ENCODE assay signal across 9 cellular contexts in the genomic region with DNA sequence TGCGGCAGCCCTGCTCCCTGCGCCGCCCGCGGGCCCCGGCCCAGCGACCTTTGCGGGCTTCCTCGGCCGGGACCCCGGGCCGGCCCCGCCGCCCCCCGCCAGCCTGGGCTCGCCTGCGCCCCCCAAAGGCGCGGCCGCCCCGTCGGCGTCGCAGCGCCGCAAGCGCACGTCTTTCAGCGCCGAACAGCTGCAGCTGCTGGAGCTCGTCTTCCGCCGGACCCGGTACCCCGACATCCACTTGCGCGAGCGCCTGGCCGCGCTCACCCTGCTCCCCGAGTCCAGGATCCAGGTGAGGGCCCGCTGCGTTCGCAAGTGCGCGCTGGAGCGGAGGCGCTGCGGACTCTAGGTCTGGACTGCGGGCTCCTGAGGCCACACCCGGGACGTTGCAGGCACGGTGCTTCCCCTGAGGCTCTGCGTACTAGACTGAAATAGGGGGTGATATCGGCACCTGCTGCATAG. TPM values are rescaled to one million over a fixed set of nuclear protein-coding genes. Genes with fewer than 3 reads are reported as not detected.
DNase-seq lines count a peak whose midpoint lies in the region; ATAC-seq and TF ChIP-seq lines count a peak whose summit lies in the region.
"Had no signal": no experiment of that assay in that cellular context is flagged by ENCODE, and none has a peak within 500 bp of the region (broad histone marks: within the 10 kb centered on the region; RNA-seq: fewer than 3 reads in every experiment).

No MANE protein-coding gene starts in this region.

- H3K27ac Mint-ChIP-seq in activated T-helper 2 cell treated with anti-CD3 and anti-CD28 coated beads, Interferon-gamma antibody, Interleukin-2, Interleukin-4, amounts not matched to agents 10 μg/mL and 5 μg/mL and 100 μg/mL, durations not matched to agents 14 hours and 24 hours and 36 hours: no peak overlapping the region
- H3K27ac Mint-ChIP-seq in immature natural killer cell: no peak overlapping the region

- peak overlapping the region; percentile 51; the same call in 1 of the 2 replicates for H3K9ac ChIP-seq in HUES48 (ENCODE audit: low read depth, low read length)

- peaks cover 11% of the 10 kb centered on the region for H3K4me1 ChIP-seq in HUES48 (ENCODE audit: control insufficient read depth, insufficient read depth, low read length)
- H3K4me1 ChIP-seq in thoracic aorta (ENCODE audit: control insufficient read depth in 1 of 2, low read depth in 2 of 2): peaks cover 0 to 4% of the 10 kb centered on the region in 2 donors

- DNase-seq in DMS53 (lab: John Stamatoyannopoulos, UW) (peak; percentile 60), DMS53 treated with DMSO at 0.1 percent for 48 hours (lab: John Stamatoyannopoulos, UW; ENCODE audit: unreplicated experiment) (no peak), immature natural killer cell (peak in 1 of 3 donors; percentile 3), thoracic aorta (ENCODE audit: low spot score) (no peak), nucleus accumbens (lab: John Stamatoyannopoulos, UW) (no peak)
- DNase-seq in activated T-helper 2 cell treated with anti-CD3 and anti-CD28 coated beads, Interferon-gamma antibody, Interleukin-2, Interleukin-4, amounts not matched to agents 10 μg/mL and 5 μg/mL and 100 μg/mL, durations not matched to agents 14 hours and 24 hours and 36 hours (ENCODE audit: low spot score): no peak

- no peaks in the 10 kb centered on the region for H3K9me3 ChIP-seq in HUES48 (ENCODE audit: control insufficient read depth, insufficient read depth, low read length)
- H3K9me3 ChIP-seq in thoracic aorta: no peaks in the 10 kb centered on the region

- intact Hi-C loops in activated T-helper 2 cell treated with anti-CD3 and anti-CD28 coated beads, Interferon-gamma antibody, Interleukin-2, Interleukin-4, amounts not matched to agents 10 μg/mL and 5 μg/mL and 100 μg/mL, durations not matched to agents 14 hours and 24 hours and 36 hours (cut with micrococcal nuclease): no loop called here

- H3K4me3 ChIP-seq in HUES48 (ENCODE audit: low read depth, low read length) (peak overlapping the region; percentile 74), thoracic aorta (peak overlapping the region; percentile 72)

- H3K27me3 ChIP-seq in HUES48 (ENCODE audit: control insufficient read depth, insufficient read depth, low read length): peaks cover 25% of the 10 kb centered on the region
- no peaks in the 10 kb centered on the region for H3K27me3 ChIP-seq in thoracic aorta (replicated peaks; ENCODE audit: insufficient read depth)

- H3K36me3 Mint-ChIP-seq in activated T-helper 2 cell treated with anti-CD3 and anti-CD28 coated beads, Interferon-gamma antibody, Interleukin-2, Interleukin-4, amounts not matched to agents 10 μg/mL and 5 μg/mL and 100 μg/mL, durations not matched to agents 14 hours and 24 hours and 36 hours (ENCODE audit: low read depth): no peaks in the 10 kb centered on the region
- H3K36me3 Mint-ChIP-seq in immature natural killer cell: no peaks in the 10 kb centered on the region

- peak overlapping the region; percentile 75 for H3K4me3 Mint-ChIP-seq in activated T-helper 2 cell treated with anti-CD3 and anti-CD28 coated beads, Interferon-gamma antibody, Interleukin-2, Interleukin-4, amounts not matched to agents 10 μg/mL and 5 μg/mL and 100 μg/mL, durations not matched to agents 14 hours and 24 hours and 36 hours (ENCODE audit: low read depth)
- peak overlapping the region; percentile 55 to 74 (median 63) for H3K4me3 Mint-ChIP-seq in immature natural killer cell

- H3K27ac ChIP-seq in HUES48 (ENCODE audit: low read depth, low read length) (peak overlapping the region; percentile 63), thoracic aorta (no peak overlapping the region)

- H3K4me1 Mint-ChIP-seq in activated T-helper 2 cell treated with anti-CD3 and anti-CD28 coated beads, Interferon-gamma antibody, Interleukin-2, Interleukin-4, amounts not matched to agents 10 μg/mL and 5 μg/mL and 100 μg/mL, durations not matched to agents 14 hours and 24 hours and 36 hours (ENCODE audit: low read depth): peaks cover 1% of the 10 kb centered on the region
- peaks cover 5 to 13% of the 10 kb centered on the region in 2 donors for H3K4me1 Mint-ChIP-seq in immature natural killer cell

- H3K36me3 ChIP-seq in HUES48 (ENCODE audit: control insufficient read depth, insufficient read depth, low read length) (no peaks in the 10 kb centered on the region; the same call in 1 of the 2 replicates), thoracic aorta (no peaks in the 10 kb centered on the region)

- peaks cover 30% of the 10 kb centered on the region for H3K27me3 Mint-ChIP-seq in activated T-helper 2 cell treated with anti-CD3 and anti-CD28 coated beads, Interferon-gamma antibody, Interleukin-2, Interleukin-4, amounts not matched to agents 10 μg/mL and 5 μg/mL and 100 μg/mL, durations not matched to agents 14 hours and 24 hours and 36 hours (ENCODE audit: low read depth)
- peaks cover 5 to 12% (median 7%) of the 10 kb centered on the region in 3 donors for H3K27me3 Mint-ChIP-seq in immature natural killer cell (ENCODE audit: low read depth in 3 of 3)

- TF ChIP-seq CTCF in thoracic aorta (IDR thresholded peaks at IDR 0.05): no peak

- ATAC-seq in GM21423 (IDR thresholded peaks at IDR 0.05; ENCODE audit: unreplicated experiment) (peak; percentile 68), thoracic aorta (ENCODE audit: insufficient number of reproducible peaks, low FRiP score, low read depth) (no peak)

- H3K9me3 Mint-ChIP-seq in activated T-helper 2 cell treated with anti-CD3 and anti-CD28 coated beads, Interferon-gamma antibody, Interleukin-2, Interleukin-4, amounts not matched to agents 10 μg/mL and 5 μg/mL and 100 μg/mL, durations not matched to agents 14 hours and 24 hours and 36 hours: no peaks in the 10 kb centered on the region
- no peaks in the 10 kb centered on the region for H3K9me3 Mint-ChIP-seq in immature natural killer cell

RNA-seq across cellular contexts. Expression of gene MIXL1, which starts 0.4 kb away (rescaled TPM):
- 0.39 TPM in 1 of 2 replicates, not detected in the other for total RNA-seq in activated T-helper 2 cell treated with anti-CD3 and anti-CD28 coated beads, Interferon-gamma antibody, Interleukin-2, Interleukin-4, amounts not matched to agents 10 μg/mL and 5 μg/mL and 100 μg/mL, durations not matched to agents 14 hours and 24 hours and 36 hours
- not detected for polyA plus RNA-seq in immature natural killer cell
- total RNA-seq in thoracic aorta: not detected
- polyA plus RNA-seq: adipose tissue had no signal

RNA-seq across cellular contexts. Expression of gene ACBD3, which starts 37.3 kb away (rescaled TPM):
- 24.3 and 25.4 TPM in 2 replicates for total RNA-seq in activated T-helper 2 cell treated with anti-CD3 and anti-CD28 coated beads, Interferon-gamma antibody, Interleukin-2, Interleukin-4, amounts not matched to agents 10 μg/mL and 5 μg/mL and 100 μg/mL, durations not matched to agents 14 hours and 24 hours and 36 hours
- polyA plus RNA-seq in immature natural killer cell: 10 to 100 TPM in 2 of 3 donors, 1 to 10 TPM in 1; 4.8 to 23.2 (median 11.2) TPM
- total RNA-seq in thoracic aorta: 10 to 100 TPM; 44.7 to 59.8 TPM
